17 cellular contexts compared by ENCODE assay signal in the genomic region with DNA sequence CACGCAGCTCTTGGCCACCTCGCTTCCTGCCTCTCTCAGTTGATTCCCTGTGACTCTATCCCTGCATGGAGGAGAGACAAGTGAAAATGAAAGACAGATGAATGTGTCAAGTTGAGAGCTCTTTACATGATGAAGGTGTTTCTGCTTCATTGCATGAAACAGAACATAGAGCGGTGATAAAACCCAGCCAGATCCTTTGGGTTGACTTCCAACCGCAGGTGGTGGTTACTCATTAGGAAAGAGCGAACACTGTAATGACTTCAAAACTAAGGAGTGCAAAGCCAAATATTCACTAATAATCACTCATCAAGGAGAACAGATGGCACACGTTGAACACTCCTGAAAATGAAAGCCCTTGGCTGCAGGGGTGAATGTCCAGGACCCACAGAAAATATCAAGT. TPM values are rescaled to one million over a fixed set of nuclear protein-coding genes. Genes with fewer than 3 reads are reported as not detected.
A peak's percentile ranks its signal among the peaks of the same experiment; 100 is the strongest.
DNase-seq lines count a peak whose midpoint lies in the region; ATAC-seq and TF ChIP-seq lines count a peak whose summit lies in the region.
"Had no signal": no experiment of that assay in that cellular context is flagged by ENCODE, and none has a peak within 500 bp of the region (broad histone marks: within the 10 kb centered on the region; RNA-seq: fewer than 3 reads in every experiment).

No MANE protein-coding gene starts in this region.

- no peak for TF ChIP-seq CTCF in astrocyte of the cerebellum (IDR thresholded peaks at IDR 0.05; ENCODE audit: low read depth, low read length, missing control alignments)

- DNase-seq in DMS79 (lab: John Stamatoyannopoulos, UW) = peak; percentile 69
- peak; percentile 9 for DNase-seq in M059J (ENCODE audit: low read depth)
- peak; percentile 72 for DNase-seq in NCI-H510A (lab: John Stamatoyannopoulos, UW)
- DNase-seq in astrocyte of the cerebellum (ENCODE audit: low read depth) = peak; percentile 20
- DNase-seq in HuH-7.5 (ENCODE audit: low spot score) = no peak
- no peak for DNase-seq in activated T-cell treated with anti-CD3 and anti-CD28 coated beads for 4 hours
- DNase-seq: GF-D8, HCEC 1CT, KBM-7, NCI-H1092, NCI-H2081 treated with DMSO at 0.1 percent for 48 hours, SIG-M5 had no signal

- no peak for ATAC-seq in GM21381 (IDR thresholded peaks at IDR 0.05; ENCODE audit: unreplicated experiment)
- ATAC-seq: A549, HepG2, Panc1, SK-N-SH treated with all-trans-retinoic acid at 6 μM for 48 hours had no signal

- in situ Hi-C loops in astrocyte of the cerebellum (cut with HindIII; ENCODE audit: low sequenced_read_pairs) = no loop called here

- H3K4me3 ChIP-seq in astrocyte of the cerebellum (ENCODE audit: low read depth, low read length) = no peak overlapping the region
- H3K4me3 ChIP-seq: A549 had no signal

RNA-seq across cellular contexts. Expression of a gene that starts 31.8 kb away (rescaled TPM):
- 24.1 and 28.4 TPM in 2 replicates for total RNA-seq in M059J (2014; rRNA removed; shearing (Covaris generic))

Comparison
In these comparisons a context has a peak if more than half of its experiments do, and no peak if none do; other contexts are left out.
1. DNase-seq: peak in DMS79 (single experiment), M059J (single experiment), NCI-H510A (single experiment) and astrocyte of the cerebellum (single experiment); none in HuH-7.5 (single experiment) and activated T-cell treated with anti-CD3 and anti-CD28 coated beads for 4 hours (single experiment).